In genomic region chr2:203650860-203651613, GRCh38 we compare ENCODE assay signal across 8 cellular contexts. TPM values are rescaled to one million over a fixed set of nuclear protein-coding genes. Genes with fewer than 3 reads are reported as not detected.
DNase-seq lines count a peak whose midpoint lies in the region; ATAC-seq and TF ChIP-seq lines count a peak whose summit lies in the region.

No MANE protein-coding gene starts in this region.

- H2AFZ ChIP-seq in KMS-11 (ENCODE audit: low read depth) = no peak overlapping the region
- H2AFZ ChIP-seq in osteoblast (ENCODE audit: low read length) = peak overlapping the region; percentile 35

- H3K4me2 ChIP-seq in KMS-11 = no peak overlapping the region
- peak overlapping the region; percentile 2 for H3K4me2 ChIP-seq in osteoblast (ENCODE audit: insufficient read depth, low read length)

- no peaks in the 10 kb centered on the region for H3K79me2 ChIP-seq in KMS-11 (ENCODE audit: insufficient read depth, low read depth)
- no peaks in the 10 kb centered on the region for H3K79me2 ChIP-seq in osteoblast (ENCODE audit: insufficient read depth, low read length)

- H3K36me3 ChIP-seq in KMS-11 (ENCODE audit: insufficient read depth) (no peaks in the 10 kb centered on the region), esophagus squamous epithelium (no peaks in the 10 kb centered on the region), osteoblast (ENCODE audit: insufficient read depth, low read length) (no peaks in the 10 kb centered on the region)

- no peaks in the 10 kb centered on the region for H3K27me3 Mint-ChIP-seq in nephron progenitor cell (ENCODE audit: low read depth, poor library complexity)

- POLR2A ChIA-PET in RWPE1 (lab: Yijun Ruan, JAX; ENCODE audit: low non-redundant PET) = no interaction called here

- 38 to 65% methylated on average over 3 of the region's 4 CpGs for WGBS in esophagus squamous epithelium, 2 donors

- DNase-seq in NCI-H2107 treated with DMSO at 0.1 percent for 48 hours (lab: John Stamatoyannopoulos, UW; ENCODE audit: unreplicated experiment) = peak; percentile 47
- no peak for DNase-seq in NCI-H2107 (lab: John Stamatoyannopoulos, UW)
- peak; percentile 34 for DNase-seq in RWPE1 (ENCODE audit: low spot score)
- no peak for DNase-seq in esophagus squamous epithelium (lab: John Stamatoyannopoulos, UW)
- DNase-seq in osteoblast (ENCODE audit: insufficient read length, low spot score, missing footprints) = peak; percentile 71
- DNase-seq in nephron progenitor cell = no peak

- H3K9ac ChIP-seq in KMS-11 = no peak overlapping the region

- TF ChIP-seq CTCF in KMS-11 (conservative IDR thresholded peaks at IDR 0.05; ENCODE audit: low read depth, low read length) (peak; percentile 58), RWPE1 (conservative IDR thresholded peaks at IDR 0.05; ENCODE audit: low read depth) (no peak; the same call in 1 of the 2 replicates), esophagus squamous epithelium (IDR thresholded peaks at IDR 0.05) (peak; percentile 5 to 71 (median 54)), osteoblast (IDR thresholded peaks at IDR 0.05; ENCODE audit: extremely low read depth, low read depth, low read length) (peak; percentile 54), nephron progenitor cell (IDR thresholded peaks at IDR 0.05) (no peak)

- H3K27me3 ChIP-seq in KMS-11 (ENCODE audit: insufficient read depth, low read depth) (no peaks in the 10 kb centered on the region), esophagus squamous epithelium (no peaks in the 10 kb centered on the region), osteoblast (ENCODE audit: insufficient read depth, low read length) (no peaks in the 10 kb centered on the region)

- H3K27ac Mint-ChIP-seq in nephron progenitor cell = no peak overlapping the region

- no peaks in the 10 kb centered on the region for H3K9me3 Mint-ChIP-seq in nephron progenitor cell

- TF ChIP-seq POLR2A in esophagus squamous epithelium (IDR thresholded peaks at IDR 0.05) = no peak

- no peak overlapping the region for H3K27ac ChIP-seq in KMS-11
- H3K27ac ChIP-seq in RWPE1 = peak overlapping the region; percentile 86
- peak overlapping the region in 2 of 4 donors; percentile 71 to 73 for H3K27ac ChIP-seq in esophagus squamous epithelium
- peak overlapping the region; percentile 88 for H3K27ac ChIP-seq in osteoblast (ENCODE audit: low read depth, low read length)

- intact Hi-C loops in esophagus squamous epithelium (cut with DNase I) = loop anchor here (10.0 kb wide), 1 partner anchor 164 kb away; no protein-coding TSS in a partner anchor

- CTCF ChIA-PET in RWPE1 (lab: Yijun Ruan, JAX) = interaction anchor here (0.8 to 2.8 kb wide), 3 partner anchors 20 to 165 kb away, joined by 3 to 8 read pairs (median 4); no protein-coding TSS in a partner anchor

- ATAC-seq in GM18873 (IDR thresholded peaks at IDR 0.05; ENCODE audit: low FRiP score, unreplicated experiment) = no peak

- no peaks in the 10 kb centered on the region for H3K36me3 Mint-ChIP-seq in nephron progenitor cell (ENCODE audit: low read depth)

- peaks cover 46% of the 10 kb centered on the region for H3K4me1 Mint-ChIP-seq in nephron progenitor cell

- no peak overlapping the region for H3K4me3 Mint-ChIP-seq in nephron progenitor cell

- H3K4me1 ChIP-seq in KMS-11 (ENCODE audit: low read depth, poor library complexity, severe bottlenecking) (peaks cover 21% of the 10 kb centered on the region), esophagus squamous epithelium (peaks cover 15 to 47% (median 27%) of the 10 kb centered on the region in 3 donors), osteoblast (ENCODE audit: insufficient read depth, low read length) (peaks cover 32% of the 10 kb centered on the region)

- H4K20me1 ChIP-seq in KMS-11 (ENCODE audit: insufficient read depth) = no peaks in the 10 kb centered on the region
- no peaks in the 10 kb centered on the region for H4K20me1 ChIP-seq in osteoblast (ENCODE audit: insufficient read depth, low read length)

- H3K9me3 ChIP-seq in esophagus squamous epithelium (no peaks in the 10 kb centered on the region), osteoblast (ENCODE audit: low read depth, low read length) (no peaks in the 10 kb centered on the region)

- H3K4me3 ChIP-seq in KMS-11 (IDR thresholded peaks at IDR 0.05; ENCODE audit: insufficient read depth, low read depth, low read length) (no peak overlapping the region), esophagus squamous epithelium (no peak overlapping the region), osteoblast (ENCODE audit: insufficient read depth, low read length) (no peak overlapping the region)

RNA-seq across cellular contexts. Expression of gene CD28, which starts 55.4 kb away (rescaled TPM):
- total RNA-seq in esophagus squamous epithelium = 1 to 10 TPM in 1 of 4 donors, under 1 TPM in 3; 0.42 to 1.3 (median 0.63) TPM
- total RNA-seq in osteoblast = not detected in 2 replicates

Comparison
In these comparisons a context has a peak if more than half of its experiments do, and no peak if none do; other contexts are left out.
1. DNase-seq: peak in NCI-H2107 treated with DMSO at 0.1 percent for 48 hours (single experiment), RWPE1 (single experiment) and osteoblast (single experiment); none in NCI-H2107 (single experiment), esophagus squamous epithelium (single experiment) and nephron progenitor cell (single experiment).
2. CTCF ChIP-seq: peak in KMS-11 (single experiment), esophagus squamous epithelium (6 of 6) and osteoblast (single experiment); none in RWPE1 (single experiment) and nephron progenitor cell (single experiment).